Comparison of ENCODE assay signal across 16 cellular contexts in genomic region chr14:73262427-73263183, GRCh38. TPM values are rescaled to one million over a fixed set of nuclear protein-coding genes. Genes with fewer than 3 reads are reported as not detected.
A peak's percentile ranks its signal among the peaks of the same experiment; 100 is the strongest.
DNase-seq lines count a peak whose midpoint lies in the region; ATAC-seq, FAIRE-seq and TF ChIP-seq lines count a peak whose summit lies in the region.
"Had no signal": no experiment of that assay in that cellular context is flagged by ENCODE, and none has a peak within 500 bp of the region (broad histone marks: within the 10 kb centered on the region; RNA-seq: fewer than 3 reads in every experiment).

No MANE protein-coding gene starts in this region.

- WGBS in HepG2 (ENCODE audit: low lambda C conversion rate) = 45% methylated on average over 8 of the region's 20 CpGs
- WGBS in right lobe of liver (ENCODE audit: insufficient coverage, low coverage, low lambda C conversion rate, missing lambda C conversion rate) = 76% methylated on average over 4 of the region's 20 CpGs

- H3K4me3 ChIP-seq in HepG2 (replicated peaks in 1 of 3; ENCODE audit: insufficient read depth in 1 of 3, low read depth in 2 of 3, low read length in 3 of 3) (no peak overlapping the region), right lobe of liver (no peak overlapping the region), osteoblast (ENCODE audit: insufficient read depth, low read length) (no peak overlapping the region)
- H3K4me3 ChIP-seq: A549, BLaER1, GM12878, HAP-1 had no signal

- peaks cover 46% of the 10 kb centered on the region for H3K4me1 ChIP-seq in HepG2 (ENCODE audit: insufficient read depth, low read length)
- H3K4me1 ChIP-seq in right lobe of liver = no peaks in the 10 kb centered on the region
- H3K4me1 ChIP-seq in osteoblast (ENCODE audit: insufficient read depth, low read length) = no peaks in the 10 kb centered on the region
- H3K4me1 ChIP-seq: A549, BLaER1, HAP-1 had no signal

- intact Hi-C loops in HepG2 (cut with micrococcal nuclease; ENCODE audit: unreplicated experiment) = no loop called here
- intact Hi-C loops in right lobe of liver (cut with DNase I) = no loop called here

- H3K27ac Mint-ChIP-seq in stimulated activated naive CD8-positive, alpha-beta T cell treated with anti-CD3 and anti-CD28 coated beads, Interleukin-15, amount 100 ng/mL, for 72 hours = no peak overlapping the region
- H3K27ac Mint-ChIP-seq: CD4-positive, CD25-positive, alpha-beta regulatory T cell had no signal

- no peak overlapping the region for H3K9ac ChIP-seq in HepG2 (ENCODE audit: insufficient read depth, low read depth, low read length)
- H3K9ac ChIP-seq: BLaER1 had no signal

- H3K4me2 ChIP-seq in HepG2 (ENCODE audit: low read depth, low read length) = no peak overlapping the region
- H3K4me2 ChIP-seq in osteoblast (ENCODE audit: insufficient read depth, low read length) = no peak overlapping the region
- H3K4me2 ChIP-seq: A549, BLaER1 had no signal

- no peaks in the 10 kb centered on the region for H3K9me3 ChIP-seq in HepG2 (ENCODE audit: low read length)
- H3K9me3 ChIP-seq in right lobe of liver = no peaks in the 10 kb centered on the region
- no peaks in the 10 kb centered on the region for H3K9me3 ChIP-seq in osteoblast (ENCODE audit: low read depth, low read length)
- H3K9me3 ChIP-seq: A549, BLaER1, HAP-1 had no signal

- DNase-seq in HepG2 (ENCODE audit: low spot score) (no peak), right lobe of liver (no peak), GM13976 (ENCODE audit: low spot score) (peak; percentile 32), osteoblast (ENCODE audit: insufficient read length, low spot score, missing footprints) (peak; percentile 68), ACHN (no peak)
- DNase-seq in stimulated activated naive CD8-positive, alpha-beta T cell treated with anti-CD3 and anti-CD28 coated beads, Interleukin-15, amount 100 ng/mL, for 72 hours = no peak
- DNase-seq: AML-193; Calu3; CD4-positive, CD25-positive, alpha-beta regulatory T cell; DMS79; GOT3 had no signal

- H3K4me1 Mint-ChIP-seq in stimulated activated naive CD8-positive, alpha-beta T cell treated with anti-CD3 and anti-CD28 coated beads, Interleukin-15, amount 100 ng/mL, for 72 hours = peaks cover 7% of the 10 kb centered on the region

- no peak for TF ChIP-seq RAD21 in HepG2 (CRISPR knock-in tag; IDR thresholded peaks at IDR 0.05)

- H3K27me3 ChIP-seq in HepG2 (ENCODE audit: control insufficient read depth in 1 of 2, insufficient read depth in 2 of 2, low read length in 2 of 2) (peaks cover 2 to 45% of the 10 kb centered on the region in 2 experiments; a peak in 3 of 5 replicates), right lobe of liver (no peaks in the 10 kb centered on the region), osteoblast (ENCODE audit: insufficient read depth, low read length) (no peaks in the 10 kb centered on the region)
- H3K27me3 ChIP-seq: BLaER1 had no signal

- no peaks in the 10 kb centered on the region for H3K9me3 Mint-ChIP-seq in stimulated activated naive CD8-positive, alpha-beta T cell treated with anti-CD3 and anti-CD28 coated beads, Interleukin-15, amount 100 ng/mL, for 72 hours

- BruUV-seq in HepG2 (replicated peaks; lab: Mats Ljungman, UMichigan) = no TSS peak

- no peaks in the 10 kb centered on the region for H4K20me1 ChIP-seq in HepG2 (ENCODE audit: insufficient read depth, low read length)
- no peaks in the 10 kb centered on the region for H4K20me1 ChIP-seq in osteoblast (ENCODE audit: insufficient read depth, low read length)
- H4K20me1 ChIP-seq: BLaER1 had no signal

- POLR2A ChIA-PET in HepG2 (lab: Yijun Ruan, JAX) = interaction anchor here (1.2 kb wide), 1 partner anchor 199 kb away, joined by 3 read pairs; no protein-coding TSS in a partner anchor

- CTCF ChIA-PET in HepG2 (lab: Yijun Ruan, JAX; ENCODE audit: low intra/inter-chr PET ratio, low total read pairs) = no interaction called here

- TF ChIP-seq EP300 in HepG2 (IDR thresholded peaks at IDR 0.05; ENCODE audit: low read depth in 2 of 2, low read length in 2 of 2) (no peak), HepG2 (CRISPR knock-in tag; IDR thresholded peaks at IDR 0.05; ENCODE audit: borderline replicate concordance) (no peak)

- no peaks in the 10 kb centered on the region for H3K36me3 ChIP-seq in HepG2 (replicated peaks in 1 of 2; ENCODE audit: control insufficient read depth in 1 of 2, insufficient read depth in 2 of 2, low read length in 2 of 2)
- H3K36me3 ChIP-seq in right lobe of liver = no peaks in the 10 kb centered on the region
- no peaks in the 10 kb centered on the region for H3K36me3 ChIP-seq in osteoblast (ENCODE audit: insufficient read depth, low read length)
- H3K36me3 ChIP-seq: BLaER1 had no signal

- H2AFZ ChIP-seq in HepG2 (ENCODE audit: low read length) (no peak overlapping the region), osteoblast (ENCODE audit: low read length) (no peak overlapping the region)

- H3K27ac ChIP-seq in HepG2 (ENCODE audit: extremely low read length, insufficient read depth, low read length) (no peak overlapping the region), right lobe of liver (no peak overlapping the region), osteoblast (ENCODE audit: low read depth, low read length) (no peak overlapping the region)
- H3K27ac ChIP-seq: A549, BLaER1 had no signal

- no peak for FAIRE-seq in HepG2 (lab: Jason Lieb, UNC)
- FAIRE-seq: A549, GM12878 had no signal

- peaks cover 56% of the 10 kb centered on the region for H3K27me3 Mint-ChIP-seq in stimulated activated naive CD8-positive, alpha-beta T cell treated with anti-CD3 and anti-CD28 coated beads, Interleukin-15, amount 100 ng/mL, for 72 hours

- ATAC-seq in HepG2 (no peak), right lobe of liver (no peak)
- no peak for ATAC-seq in stimulated activated naive CD8-positive, alpha-beta T cell treated with anti-CD3 and anti-CD28 coated beads, Interleukin-15, amount 100 ng/mL, for 72 hours
- ATAC-seq: GM12878 had no signal

- H3K4me3 Mint-ChIP-seq in stimulated activated naive CD8-positive, alpha-beta T cell treated with anti-CD3 and anti-CD28 coated beads, Interleukin-15, amount 100 ng/mL, for 72 hours = no peak overlapping the region
- H3K4me3 Mint-ChIP-seq: CD4-positive, CD25-positive, alpha-beta regulatory T cell had no signal

- no peak for TF ChIP-seq CTCF in HepG2 (CRISPR knock-in tag; IDR thresholded peaks at IDR 0.05)
- no peak for TF ChIP-seq CTCF in right lobe of liver (IDR thresholded peaks at IDR 0.05)
- TF ChIP-seq CTCF in GM13976 (IDR thresholded peaks at IDR 0.05; ENCODE audit: borderline replicate concordance, control extremely low read depth, extremely low read depth, insufficient read depth, missing control alignments) = no peak
- TF ChIP-seq CTCF in osteoblast (IDR thresholded peaks at IDR 0.05; ENCODE audit: extremely low read depth, low read depth, low read length) = no peak

- no peak for TF ChIP-seq POLR2A in HepG2 (IDR thresholded peaks at IDR 0.05; ENCODE audit: insufficient read depth in 1 of 2, low read depth in 2 of 2, low read length in 2 of 2)
- no peak for TF ChIP-seq POLR2A in right lobe of liver (IDR thresholded peaks at IDR 0.05)

- H3K79me2 ChIP-seq in HepG2 (ENCODE audit: insufficient read depth, low read length) = no peaks in the 10 kb centered on the region
- H3K79me2 ChIP-seq in osteoblast (ENCODE audit: insufficient read depth, low read length) = no peaks in the 10 kb centered on the region

- in situ Hi-C loops in HepG2 (cut with HindIII; ENCODE audit: extremely low pct_ligation_motif_present, low pct_unique_long_range_greater_than_20kb) (no loop called here), GM13976 (cut with MboI; ENCODE audit: low sequenced_read_pairs, unreplicated experiment) (no loop called here), ACHN (cut with HindIII; ENCODE audit: low pct_ligation_motif_present, low pct_unique_long_range_greater_than_20kb, low sequenced_read_pairs) (no loop called here)

TF ChIP-seq in HepG2, 621 proteins besides CTCF, POLR2A, EP300 and RAD21:
- TF ChIP-seq ZNF629 (CRISPR knock-in tag; conservative IDR thresholded peaks at IDR 0.05) = 0 out of 2 replicates have a peak, but pooled peaks have one; percentile 30
- TF ChIP-seq SETDB1 (CRISPR knock-in tag; IDR thresholded peaks at IDR 0.05; ENCODE audit: borderline replicate concordance) = no peak

RNA-seq across cellular contexts. Expression of gene PAPLN, which starts 25.3 kb away (rescaled TPM):
- total RNA-seq in HepG2 (2016; rRNA removed; fragmentation: Illumina TruSeq; extraction: Trizol) (not detected in 2 replicates), right lobe of liver (1 to 10 TPM in 4 of 6 experiments, under 1 TPM in 2; 0.86 to 3.2 (median 1.2) TPM), osteoblast (5.3 and 5.8 TPM in 2 replicates)
- not detected in 2 replicates for total RNA-seq in HepG2 (2016; cell fraction: cytosol; rRNA removed; fragmentation: Illumina TruSeq; extraction: Trizol; ENCODE audit: low read depth)
- total RNA-seq in HepG2 (2016; cell fraction: insoluble cytoplasmic fraction; rRNA removed; fragmentation: Illumina TruSeq; extraction: Trizol) = not detected in 2 replicates
- not detected in 2 replicates for total RNA-seq in HepG2 (2016; cell fraction: membrane; rRNA removed; fragmentation: Illumina TruSeq; extraction: Trizol)
- total RNA-seq in HepG2 (2016; cell fraction: nucleus; rRNA removed; fragmentation: Illumina TruSeq; extraction: Trizol) = not detected in 2 replicates
- polyA plus RNA-seq in HepG2 (2011; rRNA removed) = not detected in 2 replicates
- 0.01 TPM in 1 of 2 replicates, not detected in the other for polyA plus RNA-seq in HepG2 (2011; cell fraction: cytosol; rRNA removed)
- polyA plus RNA-seq in HepG2 (2011; cell fraction: nucleus; rRNA removed) = 0.05 TPM in 1 of 2 replicates, not detected in the other
- polyA plus RNA-seq in HepG2 (2012) = 0.07 and 0.28 TPM in 2 replicates
- not detected in 2 replicates for polyA plus RNA-seq in HepG2 (2016; cell fraction: cytosol; fragmentation: Illumina TruSeq; extraction: Trizol; ENCODE audit: low read depth)
- polyA plus RNA-seq in HepG2 (2016; cell fraction: insoluble cytoplasmic fraction; fragmentation: Illumina TruSeq; extraction: Trizol; ENCODE audit: low read depth) = not detected in 2 replicates
- polyA plus RNA-seq in HepG2 (2016; cell fraction: membrane; fragmentation: Illumina TruSeq; extraction: Trizol; ENCODE audit: low read depth) = not detected in 2 replicates
- polyA plus RNA-seq in HepG2 (2016; cell fraction: nucleus; fragmentation: Illumina TruSeq; extraction: Trizol; ENCODE audit: insufficient read depth, low read depth) = not detected in 2 replicates
- 4.1 TPM in 1 of 2 replicates, not detected in the other for polyA minus RNA-seq in HepG2 (2011; rRNA and poly(A)+ RNA removed; ENCODE audit: low replicate concordance)
- polyA minus RNA-seq in HepG2 (2011; cell fraction: cytosol; rRNA and poly(A)+ RNA removed) = not detected in 2 replicates
- polyA minus RNA-seq in HepG2 (2011; cell fraction: nucleus; rRNA and poly(A)+ RNA removed) = not detected in 2 replicates
- total RNA-seq: CD4-positive, CD25-positive, alpha-beta regulatory T cell; G401 had no signal

Comparison
In these comparisons a context has a peak if more than half of its experiments do, and no peak if none do; other contexts are left out.
1. DNase-seq: peak in GM13976 (single experiment) and osteoblast (single experiment); none in HepG2 (single experiment), right lobe of liver (0 of 3), stimulated activated naive CD8-positive, alpha-beta T cell treated with anti-CD3 and anti-CD28 coated beads, Interleukin-15, amount 100 ng/mL, for 72 hours (0 of 2) and ACHN (single experiment).